1 cellular context compared by ENCODE assay signal in genomic region chr22:28792491-28793383, GRCh38.
TF ChIP-seq lines count a peak whose summit lies in the region.

No MANE protein-coding gene starts in this region.

TF ChIP-seq in HepG2, 621 proteins besides CTCF, POLR2A, EP300 and RAD21 (continued from another document):
- TF ChIP-seq ATF7 (IDR thresholded peaks at IDR 0.05) = no peak
- TF ChIP-seq ATF7 (CRISPR knock-in tag; IDR thresholded peaks at IDR 0.05) = no peak
- no peak for TF ChIP-seq SAP130 (CRISPR knock-in tag; IDR thresholded peaks at IDR 0.05; ENCODE audit: low read depth)
- TF ChIP-seq, protein P1, sequence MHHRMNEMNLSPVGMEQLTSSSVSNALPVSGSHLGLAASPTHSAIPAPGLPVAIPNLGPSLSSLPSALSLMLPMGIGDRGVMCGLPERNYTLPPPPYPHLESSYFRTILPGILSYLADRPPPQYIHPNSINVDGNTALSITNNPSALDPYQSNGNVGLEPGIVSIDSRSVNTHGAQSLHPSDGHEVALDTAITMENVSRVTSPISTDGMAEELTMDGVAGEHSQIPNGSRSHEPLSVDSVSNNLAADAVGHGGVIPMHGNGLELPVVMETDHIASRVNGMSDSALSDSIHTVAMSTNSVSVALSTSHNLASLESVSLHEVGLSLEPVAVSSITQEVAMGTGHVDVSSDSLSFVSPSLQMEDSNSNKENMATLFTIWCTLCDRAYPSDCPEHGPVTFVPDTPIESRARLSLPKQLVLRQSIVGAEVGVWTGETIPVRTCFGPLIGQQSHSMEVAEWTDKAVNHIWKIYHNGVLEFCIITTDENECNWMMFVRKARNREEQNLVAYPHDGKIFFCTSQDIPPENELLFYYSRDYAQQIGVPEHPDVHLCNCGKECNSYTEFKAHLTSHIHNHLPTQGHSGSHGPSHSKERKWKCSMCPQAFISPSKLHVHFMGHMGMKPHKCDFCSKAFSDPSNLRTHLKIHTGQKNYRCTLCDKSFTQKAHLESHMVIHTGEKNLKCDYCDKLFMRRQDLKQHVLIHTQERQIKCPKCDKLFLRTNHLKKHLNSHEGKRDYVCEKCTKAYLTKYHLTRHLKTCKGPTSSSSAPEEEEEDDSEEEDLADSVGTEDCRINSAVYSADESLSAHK (CRISPR knock-in tag; IDR thresholded peaks at IDR 0.05; ENCODE audit: borderline replicate concordance) = no peak
- TF ChIP-seq MYC (CRISPR knock-in tag; IDR thresholded peaks at IDR 0.05; ENCODE audit: borderline replicate concordance) = no peak
- TF ChIP-seq ZMAT3 (CRISPR knock-in tag; conservative IDR thresholded peaks at IDR 0.05) = no peak
- no peak for TF ChIP-seq TCF7 (IDR thresholded peaks at IDR 0.05; ENCODE audit: low read depth)
- TF ChIP-seq, protein P2, sequence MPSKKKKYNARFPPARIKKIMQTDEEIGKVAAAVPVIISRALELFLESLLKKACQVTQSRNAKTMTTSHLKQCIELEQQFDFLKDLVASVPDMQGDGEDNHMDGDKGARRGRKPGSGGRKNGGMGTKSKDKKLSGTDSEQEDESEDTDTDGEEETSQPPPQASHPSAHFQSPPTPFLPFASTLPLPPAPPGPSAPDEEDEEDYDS (CRISPR knock-in tag; IDR thresholded peaks at IDR 0.05) = no peak
- no peak for TF ChIP-seq ZNF703 (CRISPR knock-in tag; IDR thresholded peaks at IDR 0.05; ENCODE audit: borderline replicate concordance)
- no peak for TF ChIP-seq ZKSCAN1 (IDR thresholded peaks at IDR 0.05; ENCODE audit: low read length)
- TF ChIP-seq KLF16 (CRISPR knock-in tag; IDR thresholded peaks at IDR 0.05) = peak in 1 of 2 experiments; percentile 73; a peak in 2 of 4 replicates
- no peak for TF ChIP-seq ZNF644 (CRISPR knock-in tag; IDR thresholded peaks at IDR 0.05; ENCODE audit: low read depth)
- TF ChIP-seq, protein P3, sequence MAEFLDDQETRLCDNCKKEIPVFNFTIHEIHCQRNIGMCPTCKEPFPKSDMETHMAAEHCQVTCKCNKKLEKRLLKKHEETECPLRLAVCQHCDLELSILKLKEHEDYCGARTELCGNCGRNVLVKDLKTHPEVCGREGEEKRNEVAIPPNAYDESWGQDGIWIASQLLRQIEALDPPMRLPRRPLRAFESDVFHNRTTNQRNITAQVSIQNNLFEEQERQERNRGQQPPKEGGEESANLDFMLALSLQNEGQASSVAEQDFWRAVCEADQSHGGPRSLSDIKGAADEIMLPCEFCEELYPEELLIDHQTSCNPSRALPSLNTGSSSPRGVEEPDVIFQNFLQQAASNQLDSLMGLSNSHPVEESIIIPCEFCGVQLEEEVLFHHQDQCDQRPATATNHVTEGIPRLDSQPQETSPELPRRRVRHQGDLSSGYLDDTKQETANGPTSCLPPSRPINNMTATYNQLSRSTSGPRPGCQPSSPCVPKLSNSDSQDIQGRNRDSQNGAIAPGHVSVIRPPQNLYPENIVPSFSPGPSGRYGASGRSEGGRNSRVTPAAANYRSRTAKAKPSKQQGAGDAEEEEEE (CRISPR knock-in tag; IDR thresholded peaks at IDR 0.05; ENCODE audit: borderline replicate concordance) = no peak
- TF ChIP-seq RFX3 (CRISPR knock-in tag; IDR thresholded peaks at IDR 0.05) = no peak
- TF ChIP-seq ZNF296 (CRISPR knock-in tag; conservative IDR thresholded peaks at IDR 0.05) = no peak
- TF ChIP-seq ZNF275 (CRISPR knock-in tag; IDR thresholded peaks at IDR 0.05; ENCODE audit: borderline replicate concordance) = no peak
- TF ChIP-seq, protein P4, sequence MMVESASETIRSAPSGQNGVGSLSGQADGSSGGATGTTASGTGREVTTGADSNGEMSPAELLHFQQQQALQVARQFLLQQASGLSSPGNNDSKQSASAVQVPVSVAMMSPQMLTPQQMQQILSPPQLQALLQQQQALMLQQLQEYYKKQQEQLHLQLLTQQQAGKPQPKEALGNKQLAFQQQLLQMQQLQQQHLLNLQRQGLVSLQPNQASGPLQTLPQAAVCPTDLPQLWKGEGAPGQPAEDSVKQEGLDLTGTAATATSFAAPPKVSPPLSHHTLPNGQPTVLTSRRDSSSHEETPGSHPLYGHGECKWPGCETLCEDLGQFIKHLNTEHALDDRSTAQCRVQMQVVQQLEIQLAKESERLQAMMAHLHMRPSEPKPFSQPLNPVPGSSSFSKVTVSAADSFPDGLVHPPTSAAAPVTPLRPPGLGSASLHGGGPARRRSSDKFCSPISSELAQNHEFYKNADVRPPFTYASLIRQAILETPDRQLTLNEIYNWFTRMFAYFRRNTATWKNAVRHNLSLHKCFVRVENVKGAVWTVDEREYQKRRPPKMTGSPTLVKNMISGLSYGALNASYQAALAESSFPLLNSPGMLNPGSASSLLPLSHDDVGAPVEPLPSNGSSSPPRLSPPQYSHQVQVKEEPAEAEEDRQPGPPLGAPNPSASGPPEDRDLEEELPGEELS (CRISPR knock-in tag; IDR thresholded peaks at IDR 0.05) = peak; percentile 10; the same call in 1 of the 2 replicates
- no peak for TF ChIP-seq TEF (CRISPR knock-in tag; IDR thresholded peaks at IDR 0.05)
- peak; percentile 99 for TF ChIP-seq RBM22 (optimal IDR thresholded peaks at IDR 0.05; ENCODE audit: low read length)
- TF ChIP-seq HNRNPLL (IDR thresholded peaks at IDR 0.05; ENCODE audit: low read depth, low read length, poor library complexity, severe bottlenecking) = no peak
- TF ChIP-seq KDM3A (CRISPR knock-in tag; IDR thresholded peaks at IDR 0.05; ENCODE audit: low read depth) = no peak
- TF ChIP-seq KDM6A (CRISPR knock-in tag; IDR thresholded peaks at IDR 0.05; ENCODE audit: low read depth) = no peak
- TF ChIP-seq POLR2G (IDR thresholded peaks at IDR 0.05; ENCODE audit: low read depth, low read length) = peak; percentile 97
- TF ChIP-seq ZNF749 (CRISPR knock-in tag; IDR thresholded peaks at IDR 0.05; ENCODE audit: borderline replicate concordance) = no peak
- TF ChIP-seq DNMT3B (CRISPR knock-in tag; conservative IDR thresholded peaks at IDR 0.05) = no peak
